Comparison of ENCODE assay signal across 20 cellular contexts in genomic region chr4:109319156-109319555, GRCh38. TPM values are rescaled to one million over a fixed set of nuclear protein-coding genes. Genes with fewer than 3 reads are reported as not detected.
DNase-seq lines count a peak whose midpoint lies in the region; ATAC-seq and TF ChIP-seq lines count a peak whose summit lies in the region.
"Had no signal": no experiment of that assay in that cellular context is flagged by ENCODE, and none has a peak within 500 bp of the region (broad histone marks: within the 10 kb centered on the region; RNA-seq: fewer than 3 reads in every experiment).

No MANE protein-coding gene starts in this region.

- ATAC-seq in HG03342 (IDR thresholded peaks at IDR 0.05; ENCODE audit: unreplicated experiment) (peak; percentile 14), HG03432 (IDR thresholded peaks at IDR 0.05; ENCODE audit: unreplicated experiment) (no peak), Right ventricle myocardium superior (ENCODE audit: poor library complexity) (no peak)
- ATAC-seq: CD8-positive, alpha-beta T cell; HepG2 had no signal

- H3K27me3 ChIP-seq in BLaER1, result no peaks in the 10 kb centered on the region
- no peaks in the 10 kb centered on the region for H3K27me3 ChIP-seq in DOHH2 (ENCODE audit: control insufficient read depth, low read length)

- H3K79me2 ChIP-seq in DOHH2 (ENCODE audit: control insufficient read depth, low read length), result no peaks in the 10 kb centered on the region

- no peak overlapping the region for H3K4me3 ChIP-seq in BLaER1
- H3K4me3 ChIP-seq in DOHH2 (ENCODE audit: low read length), result 0 out of 2 replicates have a peak overlapping the region, but pooled peaks have one; percentile 1
- H3K4me3 ChIP-seq: GM23248, HAP-1 had no signal

- TF ChIP-seq CTCF in DOHH2 (IDR thresholded peaks at IDR 0.05; ENCODE audit: low read depth, low read length, poor library complexity, severe bottlenecking), result no peak

- H3K4me2 ChIP-seq in BLaER1, result peak overlapping the region; percentile 11; the same call in 1 of the 2 replicates
- H3K4me2 ChIP-seq in DOHH2 (ENCODE audit: low read length), result peak overlapping the region; percentile 30; the same call in 1 of the 2 replicates

- H3K36me3 ChIP-seq in BLaER1 (peaks cover 8% of the 10 kb centered on the region; the same call in 1 of the 2 replicates), DOHH2 (ENCODE audit: control insufficient read depth, low read length) (no peaks in the 10 kb centered on the region)
- H3K36me3 ChIP-seq: HAP-1 had no signal

- H4K20me1 ChIP-seq in BLaER1 (no peaks in the 10 kb centered on the region), DOHH2 (ENCODE audit: control insufficient read depth, insufficient read depth, low read depth, low read length) (no peaks in the 10 kb centered on the region)

- DNase-seq in RPMI8226 (peak; percentile 44), C1 segment of cervical spinal cord (lab: John Stamatoyannopoulos, UW) (no peak), Right ventricle myocardium superior (no peak)
- DNase-seq: Calu3; CD8-positive, alpha-beta T cell; DMS79 treated with DMSO at 0.1 percent for 48 hours; EL; GM23248; Kasumi-1; KBM-7 had no signal

- intact Hi-C loops in Right ventricle myocardium superior (cut with DNase I), result no loop called here

- no peaks in the 10 kb centered on the region for H3F3A ChIP-seq in DOHH2 (ENCODE audit: control insufficient read depth, insufficient read depth)

- H3K9me3 ChIP-seq in BLaER1 (peaks cover 71% of the 10 kb centered on the region), DOHH2 (ENCODE audit: control insufficient read depth, insufficient read depth, low read length) (peaks cover 37% of the 10 kb centered on the region)

- no peak overlapping the region for H3K27ac ChIP-seq in BLaER1
- no peak overlapping the region for H3K27ac ChIP-seq in DOHH2 (ENCODE audit: low read depth, low read length)
- H3K27ac ChIP-seq: GM23248, HL-60 had no signal

- H3K9me2 ChIP-seq in DOHH2 (replicated peaks; ENCODE audit: control insufficient read depth, low read length), result no peaks in the 10 kb centered on the region

- no peak overlapping the region for H3K9ac ChIP-seq in BLaER1
- H3K9ac ChIP-seq: GM23248 had no signal

- H3K4me1 ChIP-seq in BLaER1 (peaks cover 28% of the 10 kb centered on the region), DOHH2 (ENCODE audit: control insufficient read depth, low read length) (peaks cover 45% of the 10 kb centered on the region)
- H3K4me1 ChIP-seq: HAP-1 had no signal

RNA-seq across cellular contexts. Expression of gene COL25A1, which starts 16.7 kb away (rescaled TPM):
- total RNA-seq in Right ventricle myocardium superior, result 0.24 TPM
- total RNA-seq: A172, B cell, Calu3, G401, GM23248, HepG2 had no signal
